ENCODE assay signal across 22 cellular contexts in genomic region chr18:51588616-51589015, GRCh38.
"Had no signal": no experiment of that assay in that cellular context is flagged by ENCODE, and none has a peak within 500 bp of the region (broad histone marks: within the 10 kb centered on the region; RNA-seq: fewer than 3 reads in every experiment).

No MANE protein-coding gene starts in this region.

- DNase-seq: hippocampal formation; kidney; left colon; left lung; lower lobe of right lung; midbrain; mucosa of descending colon; naive thymus-derived CD4-positive, alpha-beta T cell; pancreas; psoas muscle; right lobe of liver; stimulated activated CD4-positive, alpha-beta T cell treated with anti-CD3 and anti-CD28 coated beads, Interleukin-1b, Interleukin-23, amount 100 ng/mL, for 48 hours; stimulated activated CD4-positive, alpha-beta T cell treated with anti-CD3 and anti-CD28 coated beads, Interleukin-2, amount 100 ng/mL, for 48 hours; stimulated activated CD4-positive, alpha-beta T cell treated with anti-CD3 and anti-CD28 coated beads, Interleukin-4, amount 100 ng/mL, for 4 hours; stimulated activated CD8-positive, alpha-beta memory T cell treated with anti-CD3 and anti-CD28 coated beads, Interleukin-4, amount 100 ng/mL, for 48 hours; stimulated activated naive CD4-positive, alpha-beta T cell treated with Interleukin-2 at 50 U/mL for 16 hours; stimulated activated naive CD8-positive, alpha-beta T cell treated with anti-CD3 and anti-CD28 coated beads, Interleukin-15, amount 100 ng/mL, for 72 hours; substantia nigra; uterus had no signal

- H3K36me3 ChIP-seq: left lung, lower lobe of right lung, pancreas, right atrium auricular region, right lobe of liver, tibial nerve, uterus had no signal

- H3K4me3 ChIP-seq: left lung, lower lobe of right lung, mucosa of descending colon, pancreas, psoas muscle, right atrium auricular region, right lobe of liver, smooth muscle cell, tibial nerve, uterus had no signal

- H3K27ac ChIP-seq: left lung, lower lobe of right lung, pancreas, psoas muscle, right atrium auricular region, right lobe of liver, tibial nerve, uterus had no signal

- H3K27me3 ChIP-seq: left lung, pancreas, right atrium auricular region, right lobe of liver, tibial nerve, uterus had no signal

- H3K9me3 ChIP-seq: left lung, lower lobe of right lung, mucosa of descending colon, pancreas, psoas muscle, right atrium auricular region, right lobe of liver, tibial nerve, uterus had no signal

- FAIRE-seq: kidney, pancreas had no signal

- H3K4me1 ChIP-seq: left lung, lower lobe of right lung, pancreas, psoas muscle, right atrium auricular region, right lobe of liver, tibial nerve, uterus had no signal

- H3K4me2 ChIP-seq: smooth muscle cell had no signal
